Comparison of ENCODE assay signal across 8 cellular contexts in genomic region chr17:65027305-65027704, GRCh38. TPM values are rescaled to one million over a fixed set of nuclear protein-coding genes. Genes with fewer than 3 reads are reported as not detected.
DNase-seq lines count a peak whose midpoint lies in the region; ATAC-seq, FAIRE-seq and TF ChIP-seq lines count a peak whose summit lies in the region.

No MANE protein-coding gene starts in this region.

- H3K27ac ChIP-seq in SU-DHL-6 (ENCODE audit: low read depth, low read length) (peak overlapping the region; percentile 92), left lung (peak overlapping the region in 1 of 2 donors; percentile 55)

- peaks cover 20 to 83% of the 10 kb centered on the region in 2 donors for H3K4me1 ChIP-seq in left lung

- no peak overlapping the region for H3K4me3 ChIP-seq in SU-DHL-6 (ENCODE audit: insufficient read depth, low read length, poor library complexity, severe bottlenecking)
- H3K4me3 ChIP-seq in bronchial epithelial cell (ENCODE audit: low read depth, low read length) = no peak overlapping the region
- no peak overlapping the region for H3K4me3 ChIP-seq in left lung

- H2AFZ ChIP-seq in SU-DHL-6 (ENCODE audit: low read depth, low read length, severe bottlenecking) = no peak overlapping the region

- peaks cover 3% of the 10 kb centered on the region; the same call in 1 of the 2 replicates for H4K20me1 ChIP-seq in SU-DHL-6 (ENCODE audit: low read depth, low read length)

- no peaks in the 10 kb centered on the region for H3K27me3 ChIP-seq in SU-DHL-6 (ENCODE audit: low read length)
- H3K27me3 ChIP-seq in bronchial epithelial cell (ENCODE audit: control insufficient read depth, insufficient read depth, low read length) = no peaks in the 10 kb centered on the region
- H3K27me3 ChIP-seq in left lung = no peaks in the 10 kb centered on the region

- H3K9me3 ChIP-seq in SU-DHL-6 (ENCODE audit: insufficient read depth, low read length) = no peaks in the 10 kb centered on the region
- H3K9me3 ChIP-seq in left lung = no peaks in the 10 kb centered on the region

- peaks cover 15% of the 10 kb centered on the region for H3K4me1 Mint-ChIP-seq in neural crest cell

- H3K79me2 ChIP-seq in SU-DHL-6 (ENCODE audit: insufficient read depth, low read length) = peaks cover 100% of the 10 kb centered on the region

- intact Hi-C loops in left lung (cut with DNase I) = no loop called here

- H3K9me3 Mint-ChIP-seq in neural crest cell = no peaks in the 10 kb centered on the region

- FAIRE-seq in bronchial epithelial cell (lab: Jason Lieb, UNC) = no peak

- peaks cover 93% of the 10 kb centered on the region for H3F3A ChIP-seq in SU-DHL-6 (ENCODE audit: insufficient read depth)

- H3K9me2 ChIP-seq in SU-DHL-6 (replicated peaks; ENCODE audit: insufficient read depth, low read length) = no peaks in the 10 kb centered on the region

- TF ChIP-seq CTCF in SU-DHL-6 (IDR thresholded peaks at IDR 0.05; ENCODE audit: insufficient read depth, low read length, poor library complexity, severe bottlenecking) (peak; percentile 14), bronchial epithelial cell (IDR thresholded peaks at IDR 0.05; ENCODE audit: insufficient read depth, low read length, severe bottlenecking) (peak; percentile 25), neural crest cell (conservative IDR thresholded peaks at IDR 0.05) (peak; percentile 55), left lung (IDR thresholded peaks at IDR 0.05) (peak in 1 of 2 donors; percentile 34)

- DNase-seq in Daoy (ENCODE audit: low read depth) = peak; percentile 59
- DNase-seq in bronchial epithelial cell (ENCODE audit: low read depth) = peak; percentile 85
- peak; percentile 8 for DNase-seq in neural crest cell (ENCODE audit: low read depth, low spot score)
- DNase-seq in anterior cingulate cortex (lab: John Stamatoyannopoulos, UW) = no peak
- DNase-seq in NCI-H187 (lab: John Stamatoyannopoulos, UW) = no peak
- no peak for DNase-seq in left lung

- no peaks in the 10 kb centered on the region for H3K27me3 Mint-ChIP-seq in neural crest cell (ENCODE audit: low read depth)

- peaks cover 3% of the 10 kb centered on the region for H3K36me3 Mint-ChIP-seq in neural crest cell (ENCODE audit: low read depth)

- H3K27ac Mint-ChIP-seq in neural crest cell (ENCODE audit: unreplicated experiment) = no peak overlapping the region

- no peak overlapping the region for H3K4me3 Mint-ChIP-seq in neural crest cell

- H3K36me3 ChIP-seq in SU-DHL-6 (ENCODE audit: low read length) (peaks cover 16% of the 10 kb centered on the region; the same call in 1 of the 2 replicates), bronchial epithelial cell (ENCODE audit: control insufficient read depth, insufficient read depth, low read length) (no peaks in the 10 kb centered on the region), left lung (no peaks in the 10 kb centered on the region)

- H3K4me2 ChIP-seq in SU-DHL-6 (ENCODE audit: low read depth, low read length, poor library complexity, severe bottlenecking) = peak overlapping the region; percentile 92

- ATAC-seq in HG03060 (IDR thresholded peaks at IDR 0.05; ENCODE audit: low read depth, unreplicated experiment) (peak; percentile 26), left lung (no peak)

- H3K9ac ChIP-seq in SU-DHL-6 (ENCODE audit: low read length) = peak overlapping the region; percentile 50; the same call in 1 of the 2 replicates

RNA-seq across cellular contexts. Expression of gene GNA13, which starts 29.2 kb away (rescaled TPM):
- total RNA-seq in Daoy (2014; rRNA removed; shearing (Covaris generic)) = 41.9 and 43.5 TPM in 2 replicates
- total RNA-seq in bronchial epithelial cell = 37.5 and 51.6 TPM in 2 replicates
- total RNA-seq in neural crest cell = 48.1 and 49.9 TPM in 2 replicates
- total RNA-seq in left lung = 10 to 100 TPM; 41.5 to 55.0 TPM

Comparison
In these comparisons a context has a peak if more than half of its experiments do, and no peak if none do; other contexts are left out.
1. DNase-seq: peak in Daoy (single experiment), bronchial epithelial cell (single experiment) and neural crest cell (single experiment); none in anterior cingulate cortex (0 of 58), NCI-H187 (0 of 2) and left lung (0 of 2).